In the genomic region with DNA sequence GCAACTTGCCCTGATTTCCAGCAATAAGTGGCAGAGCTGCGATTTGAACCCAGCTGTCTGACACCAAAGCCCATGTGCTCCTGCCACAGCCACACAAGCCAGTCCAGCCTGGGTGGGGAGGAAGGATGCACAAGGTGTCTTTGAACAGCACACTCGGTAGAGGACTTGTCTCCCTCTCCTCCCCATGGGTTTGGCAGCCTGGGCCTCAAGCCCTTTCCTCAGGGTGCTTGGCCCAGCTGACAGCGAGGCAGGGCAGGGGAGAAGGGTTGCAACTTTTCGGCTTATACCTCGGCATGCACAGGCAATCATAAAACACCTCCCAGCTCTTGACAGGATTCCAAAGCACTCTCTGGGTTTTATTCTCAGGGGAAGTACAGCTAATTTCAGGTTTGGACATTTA, we compare ENCODE assay signal across 25 cellular contexts. TPM values are rescaled to one million over a fixed set of nuclear protein-coding genes. Genes with fewer than 3 reads are reported as not detected.
A peak's percentile ranks its signal among the peaks of the same experiment; 100 is the strongest.
DNase-seq lines count a peak whose midpoint lies in the region; ATAC-seq, FAIRE-seq and TF ChIP-seq lines count a peak whose summit lies in the region.
"Had no signal": no experiment of that assay in that cellular context is flagged by ENCODE, and none has a peak within 500 bp of the region (broad histone marks: within the 10 kb centered on the region; RNA-seq: fewer than 3 reads in every experiment).

No MANE protein-coding gene starts in this region.

- no peak overlapping the region for H4K8ac ChIP-seq in H1 (ENCODE audit: extremely low read depth, insufficient read depth, low read length)

- TF ChIP-seq EP300 in H1 (IDR thresholded peaks at IDR 0.05; ENCODE audit: borderline replicate concordance in 1 of 2, low read depth in 2 of 2, low read length in 2 of 2): no peak

- no peak for DNase-seq in activated naive CD4-positive, alpha-beta T cell treated with anti-CD3 and anti-CD28 coated beads, Interleukin-2, amount 50 U/mL, for 72 hours (ENCODE audit: low spot score in 2 of 2)
- no peak for DNase-seq in activated naive CD4-positive, alpha-beta T cell treated with anti-CD3 and anti-CD28 coated beads, Interleukin-2, amount 50 U/mL, for 16 hours
- no peak for DNase-seq in RWPE1 (ENCODE audit: low spot score)
- no peak for DNase-seq in H1 (ENCODE audit: low read depth in 1 of 2, low spot score in 2 of 2)
- no peak for DNase-seq in stimulated activated effector memory CD8-positive, alpha-beta T cell treated with anti-CD3 and anti-CD28 coated beads, Interleukin-12 subunit alpha, Interleukin-12 subunit beta, amount 100 ng/mL, for 72 hours (ENCODE audit: low spot score in 2 of 2)
- no peak for DNase-seq in RPMI8226
- DNase-seq in natural killer cell: no peak
- DNase-seq: 8988T, ACHN, BE2C, DMS53, HCEC 1CT, KBM-7, MV-4-11, NCI-H1105, NCI-H1436 treated with DMSO at 0.1 percent for 48 hours, NCI-H187 treated with DMSO at 0.1 percent for 48 hours, NCI-H2107, NCI-H446, NCI-H774, PC-3, SHP77 treated with DMSO at 0.1 percent for 48 hours had no signal

- H3K27ac Mint-ChIP-seq in activated naive CD4-positive, alpha-beta T cell treated with anti-CD3 and anti-CD28 coated beads, Interleukin-2, amount 50 U/mL, for 72 hours: peak overlapping the region; percentile 53 to 77
- H3K27ac Mint-ChIP-seq in stimulated activated effector memory CD8-positive, alpha-beta T cell treated with anti-CD3 and anti-CD28 coated beads, Interleukin-12 subunit alpha, Interleukin-12 subunit beta, amount 100 ng/mL, for 72 hours: peak overlapping the region; percentile 40
- H3K27ac Mint-ChIP-seq in natural killer cell: no peak overlapping the region
- H3K27ac Mint-ChIP-seq: GM23338 had no signal

- no peaks in the 10 kb centered on the region for H3K9me3 ChIP-seq in H1 (ENCODE audit: insufficient read depth in 2 of 2, low read depth in 1 of 2, low read length in 1 of 2)
- H3K9me3 ChIP-seq: BE2C had no signal

- H3K4ac ChIP-seq in H1 (replicated peaks; ENCODE audit: insufficient read length, low read depth, low read length): no peak overlapping the region

- no peak overlapping the region for H3K4me2 ChIP-seq in H1 (ENCODE audit: insufficient read depth in 1 of 2, low read depth in 2 of 2, low read length in 2 of 2)
- H3K4me2 ChIP-seq: GM23338 had no signal

- no peak overlapping the region for H3K23ac ChIP-seq in H1 (ENCODE audit: insufficient read length)

- POLR2A ChIA-PET in RWPE1 (lab: Yijun Ruan, JAX; ENCODE audit: low non-redundant PET): no interaction called here
- POLR2A ChIA-PET in H1 (lab: Charles Lee; ENCODE audit: partially characterized antibody): interaction anchor here (0.8 to 1.9 kb wide), 6 partner anchors 10 to 38 kb away, joined by 3 to 15 read pairs (median 4); a partner anchor contains a TSS

- H3K4me1 ChIP-seq in H1 (replicated peaks in 1 of 4; ENCODE audit: control insufficient read depth in 3 of 4, insufficient read depth in 4 of 4, low read length in 3 of 4): no peaks in the 10 kb centered on the region
- H3K4me1 ChIP-seq: BE2C had no signal

- no peak overlapping the region for H4K91ac ChIP-seq in H1 (replicated peaks; ENCODE audit: insufficient read length, low read length)

- intact Hi-C loops in natural killer cell (cut with micrococcal nuclease): no loop called here

- H2AFZ ChIP-seq in H1 (ENCODE audit: low read length): no peak overlapping the region
- H2AFZ ChIP-seq: GM23338 had no signal

- ATAC-seq in activated naive CD4-positive, alpha-beta T cell treated with anti-CD3 and anti-CD28 coated beads, Interleukin-2, amount 50 U/mL, for 72 hours: no peak
- no peak for ATAC-seq in stimulated activated effector memory CD8-positive, alpha-beta T cell treated with anti-CD3 and anti-CD28 coated beads, Interleukin-12 subunit alpha, Interleukin-12 subunit beta, amount 100 ng/mL, for 72 hours
- ATAC-seq in HG03521 (IDR thresholded peaks at IDR 0.05; ENCODE audit: unreplicated experiment): no peak
- no peak for ATAC-seq in natural killer cell
- ATAC-seq: GM23338, PC-3 had no signal

- no peak overlapping the region for H2BK120ac ChIP-seq in H1 (replicated peaks; ENCODE audit: low read depth, low read length)

- H2BK15ac ChIP-seq in H1 (ENCODE audit: low read length): no peak overlapping the region

- WGBS in H1 (ENCODE audit: extremely low coverage in 1 of 2, insufficient coverage in 1 of 2, insufficient read length in 1 of 2, insufficient replicate concordance in 2 of 2, low coverage in 1 of 2, low lambda C conversion rate in 2 of 2, missing lambda C conversion rate in 1 of 2), 2 experiments: 82% methylated on average over 5 of the region's 5 CpGs; no CpG with 5 or more reads in 1 of the 2 experiments

- H3K4me3 Mint-ChIP-seq in stimulated activated effector memory CD8-positive, alpha-beta T cell treated with anti-CD3 and anti-CD28 coated beads, Interleukin-12 subunit alpha, Interleukin-12 subunit beta, amount 100 ng/mL, for 72 hours: no peak overlapping the region
- no peak overlapping the region for H3K4me3 Mint-ChIP-seq in natural killer cell
- H3K4me3 Mint-ChIP-seq: GM23338 had no signal

- H2BK12ac ChIP-seq in H1 (ENCODE audit: low read depth, low read length): no peak overlapping the region

- H3K27me3 Mint-ChIP-seq in natural killer cell (ENCODE audit: low read depth in 2 of 2): no peaks in the 10 kb centered on the region

- no peak for TF ChIP-seq POLR2A in H1 (IDR thresholded peaks at IDR 0.05; ENCODE audit: control extremely low read depth in 1 of 2, low read depth in 2 of 2, low read length in 2 of 2)

- no peak overlapping the region for H3K4me3 ChIP-seq in H1 (ENCODE audit: extremely low read depth in 1 of 4, insufficient read depth in 2 of 4, low read depth in 3 of 4, low read length in 4 of 4)
- H3K4me3 ChIP-seq: GM23338 had no signal

- no peak overlapping the region; the same call in 1 of the 2 replicates for H2BK5ac ChIP-seq in H1 (ENCODE audit: low read depth, low read length)

- no peaks in the 10 kb centered on the region for H3K9me3 Mint-ChIP-seq in activated naive CD4-positive, alpha-beta T cell treated with anti-CD3 and anti-CD28 coated beads, Interleukin-2, amount 50 U/mL, for 72 hours
- no peaks in the 10 kb centered on the region for H3K9me3 Mint-ChIP-seq in stimulated activated effector memory CD8-positive, alpha-beta T cell treated with anti-CD3 and anti-CD28 coated beads, Interleukin-12 subunit alpha, Interleukin-12 subunit beta, amount 100 ng/mL, for 72 hours
- no peaks in the 10 kb centered on the region for H3K9me3 Mint-ChIP-seq in natural killer cell
- H3K9me3 Mint-ChIP-seq: GM23338 had no signal

- no peak overlapping the region for H3K18ac ChIP-seq in H1 (ENCODE audit: extremely low read depth, low read length)

- no peaks in the 10 kb centered on the region for H3K79me2 ChIP-seq in H1 (ENCODE audit: control insufficient read depth in 1 of 2, insufficient read depth in 2 of 2, low read length in 2 of 2)

- FAIRE-seq in H1 (lab: Jason Lieb, UNC): no peak
- FAIRE-seq: GM18507 had no signal

- no peak for TF ChIP-seq CTCF in RWPE1 (conservative IDR thresholded peaks at IDR 0.05; ENCODE audit: low read depth)
- no peak for TF ChIP-seq CTCF in H1 (IDR thresholded peaks at IDR 0.05; ENCODE audit: control extremely low read depth in 1 of 3, insufficient read depth in 1 of 3, low read depth in 1 of 3, low read length in 3 of 3)
- TF ChIP-seq CTCF in natural killer cell (IDR thresholded peaks at IDR 0.05): no peak

- no peaks in the 10 kb centered on the region for H3K27me3 ChIP-seq in H1 (replicated peaks in 1 of 4; ENCODE audit: control insufficient read depth in 3 of 4, extremely low read depth in 1 of 4, insufficient read depth in 3 of 4, low read length in 3 of 4)
- H3K27me3 ChIP-seq: BE2C had no signal

- H3K23me2 ChIP-seq in H1 (ENCODE audit: low read depth, low read length): no peaks in the 10 kb centered on the region

- CTCF ChIA-PET in RWPE1 (lab: Yijun Ruan, JAX) (interaction anchor here (0.6 kb wide), 1 partner anchor 1442 kb away, joined by 8 read pairs; no protein-coding TSS in a partner anchor), H1 (lab: Charles Lee; ENCODE audit: partially characterized antibody) (interaction anchor here (0.6 to 4.1 kb wide), 9 partner anchors 10 to 217 kb away, joined by 3 to 15 read pairs (median 7); no protein-coding TSS in a partner anchor)

- H3K4me1 Mint-ChIP-seq in stimulated activated effector memory CD8-positive, alpha-beta T cell treated with anti-CD3 and anti-CD28 coated beads, Interleukin-12 subunit alpha, Interleukin-12 subunit beta, amount 100 ng/mL, for 72 hours: no peaks in the 10 kb centered on the region
- H3K4me1 Mint-ChIP-seq in natural killer cell: no peaks in the 10 kb centered on the region

- TF ChIP-seq RAD21 in H1 (IDR thresholded peaks at IDR 0.05 in 1 of 2, conservative IDR thresholded peaks at IDR 0.05 in 1 of 2; ENCODE audit: low read depth in 2 of 2, low read length in 2 of 2): no peak

- H3K9ac ChIP-seq in H1 (replicated peaks in 1 of 4; ENCODE audit: extremely low read depth in 1 of 4, low read depth in 3 of 4, low read length in 3 of 4): no peak overlapping the region

- H2AK5ac ChIP-seq in H1 (ENCODE audit: low read depth, low read length): no peak overlapping the region

- H3K27ac ChIP-seq in RWPE1 (0 out of 2 replicates have a peak overlapping the region, but pooled peaks have one; percentile 49), H1 (ENCODE audit: low read depth, low read length) (no peak overlapping the region)

- peaks cover 0 to 24% (median 2%) of the 10 kb centered on the region in 4 experiments; a peak in 4 of 8 replicates for H3K36me3 ChIP-seq in H1 (ENCODE audit: control insufficient read depth in 2 of 4, insufficient read depth in 4 of 4, low read length in 3 of 4)

- H3K79me1 ChIP-seq in H1 (ENCODE audit: low read depth, low read length): no peaks in the 10 kb centered on the region

- H2BK20ac ChIP-seq in H1 (ENCODE audit: low read length): no peak overlapping the region

- no peaks in the 10 kb centered on the region for H4K20me1 ChIP-seq in H1 (replicated peaks in 1 of 2; ENCODE audit: control insufficient read depth in 1 of 2, insufficient read depth in 2 of 2, low read length in 2 of 2)

- no peak overlapping the region for H4K5ac ChIP-seq in H1 (ENCODE audit: insufficient read length, low read depth, low read length)

- no peak overlapping the region for H3K56ac ChIP-seq in H1 (replicated peaks; ENCODE audit: insufficient read length, low read depth, low read length)

- no peak overlapping the region for H3K14ac ChIP-seq in H1 (ENCODE audit: insufficient read length)

- H3K36me3 Mint-ChIP-seq in activated naive CD4-positive, alpha-beta T cell treated with anti-CD3 and anti-CD28 coated beads, Interleukin-2, amount 50 U/mL, for 72 hours: peaks cover 0 to 6% of the 10 kb centered on the region in 2 donors
- peaks cover 57% of the 10 kb centered on the region for H3K36me3 Mint-ChIP-seq in stimulated activated effector memory CD8-positive, alpha-beta T cell treated with anti-CD3 and anti-CD28 coated beads, Interleukin-12 subunit alpha, Interleukin-12 subunit beta, amount 100 ng/mL, for 72 hours
- H3K36me3 Mint-ChIP-seq in natural killer cell: no peaks in the 10 kb centered on the region

RNA-seq across cellular contexts. Expression of a gene that starts 19.3 kb away (rescaled TPM):
- total RNA-seq in activated naive CD4-positive, alpha-beta T cell treated with anti-CD3 and anti-CD28 coated beads, Interleukin-2, amount 50 U/mL, for 72 hours: 10 to 100 TPM in 1 of 2 donors, 1 to 10 TPM in 1; 3.5 to 15.1 TPM
- total RNA-seq in H1 (2021; fragmentation: NEBNext Ultra II Directional; extraction: Animal tissue kit (Norgen Biotek cat#: 25700)): 11.0 and 11.1 TPM in 2 replicates
- polyA plus RNA-seq in H1 (2011; rRNA removed): 7.2 and 8.1 TPM in 2 replicates
- 6.7 TPM for polyA plus RNA-seq in H1 (2011; cell fraction: cytosol; rRNA removed)
- polyA plus RNA-seq in H1 (2011; cell fraction: nucleus; rRNA removed): 7.9 TPM
- 5.3 to 7.6 TPM (median 7.1 TPM) in 4 replicates for polyA plus RNA-seq in H1 (2012, experiment 1 of 2)
- polyA plus RNA-seq in H1 (2012, experiment 2 of 2): 5.6 TPM
- polyA plus RNA-seq in H1 (2013, experiment 1 of 2): 8.7 TPM
- polyA plus RNA-seq in H1 (2013, experiment 2 of 2): 8.7 TPM
- polyA minus RNA-seq in H1 (2011; rRNA and poly(A)+ RNA removed): 8.7 and 9.2 TPM in 2 replicates
- 6.6 TPM for polyA minus RNA-seq in H1 (2011; cell fraction: cytosol; rRNA and poly(A)+ RNA removed)
- 7.5 TPM for polyA minus RNA-seq in H1 (2011; cell fraction: nucleus; rRNA and poly(A)+ RNA removed)
- 1 to 10 TPM; 1.6 to 3.0 (median 1.9) TPM for total RNA-seq in natural killer cell

RNA-seq across cellular contexts. Expression of a gene that starts 35.2 kb away (rescaled TPM):
- total RNA-seq in activated naive CD4-positive, alpha-beta T cell treated with anti-CD3 and anti-CD28 coated beads, Interleukin-2, amount 50 U/mL, for 72 hours: 10 to 100 TPM; 51.3 to 62.6 TPM
- 32.9 and 35.2 TPM in 2 replicates for total RNA-seq in H1 (2021; fragmentation: NEBNext Ultra II Directional; extraction: Animal tissue kit (Norgen Biotek cat#: 25700))
- polyA plus RNA-seq in H1 (2011; rRNA removed): 28.0 and 35.3 TPM in 2 replicates
- polyA plus RNA-seq in H1 (2011; cell fraction: cytosol; rRNA removed): 36.6 TPM
- 87.4 TPM for polyA plus RNA-seq in H1 (2011; cell fraction: nucleus; rRNA removed)
- polyA plus RNA-seq in H1 (2012, experiment 1 of 2): 25.2 to 29.6 TPM (median 27.5 TPM) in 4 replicates
- polyA plus RNA-seq in H1 (2012, experiment 2 of 2): 7.8 TPM
- 27.8 TPM for polyA plus RNA-seq in H1 (2013, experiment 1 of 2)
- polyA plus RNA-seq in H1 (2013, experiment 2 of 2): 23.4 TPM
- polyA minus RNA-seq in H1 (2011; rRNA and poly(A)+ RNA removed): 37.3 and 43.0 TPM in 2 replicates
- polyA minus RNA-seq in H1 (2011; cell fraction: cytosol; rRNA and poly(A)+ RNA removed): 36.5 TPM
- 57.3 TPM for polyA minus RNA-seq in H1 (2011; cell fraction: nucleus; rRNA and poly(A)+ RNA removed)
- 10 to 100 TPM; 44.8 to 53.6 (median 50.7) TPM for total RNA-seq in natural killer cell

RNA-seq across cellular contexts. Expression of a gene that starts 35.3 kb away (rescaled TPM):
- total RNA-seq in activated naive CD4-positive, alpha-beta T cell treated with anti-CD3 and anti-CD28 coated beads, Interleukin-2, amount 50 U/mL, for 72 hours: 10 to 100 TPM; 18.6 to 27.4 TPM
- 25.3 and 26.3 TPM in 2 replicates for total RNA-seq in H1 (2021; fragmentation: NEBNext Ultra II Directional; extraction: Animal tissue kit (Norgen Biotek cat#: 25700))
- polyA plus RNA-seq in H1 (2011; rRNA removed): 9.9 and 17.1 TPM in 2 replicates
- polyA plus RNA-seq in H1 (2011; cell fraction: cytosol; rRNA removed): 16.4 TPM
- 6.5 TPM for polyA plus RNA-seq in H1 (2011; cell fraction: nucleus; rRNA removed)
- 14.9 to 35.1 TPM (median 20.6 TPM) in 4 replicates for polyA plus RNA-seq in H1 (2012, experiment 1 of 2)
- polyA plus RNA-seq in H1 (2012, experiment 2 of 2): 5.2 TPM
- polyA plus RNA-seq in H1 (2013, experiment 1 of 2): 10.2 TPM
- 9.9 TPM for polyA plus RNA-seq in H1 (2013, experiment 2 of 2)
- polyA minus RNA-seq in H1 (2011; rRNA and poly(A)+ RNA removed): 31.2 and 33.3 TPM in 2 replicates
- 6.1 TPM for polyA minus RNA-seq in H1 (2011; cell fraction: cytosol; rRNA and poly(A)+ RNA removed)
- 15.8 TPM for polyA minus RNA-seq in H1 (2011; cell fraction: nucleus; rRNA and poly(A)+ RNA removed)
- total RNA-seq in natural killer cell: 10 to 100 TPM; 18.8 to 21.5 (median 21.4) TPM

Comparison
In these comparisons a context has a peak if more than half of its experiments do, and no peak if none do; other contexts are left out.
1. H3K27ac Mint-ChIP-seq: peak in activated naive CD4-positive, alpha-beta T cell treated with anti-CD3 and anti-CD28 coated beads, Interleukin-2, amount 50 U/mL, for 72 hours (2 of 2) and stimulated activated effector memory CD8-positive, alpha-beta T cell treated with anti-CD3 and anti-CD28 coated beads, Interleukin-12 subunit alpha, Interleukin-12 subunit beta, amount 100 ng/mL, for 72 hours (single experiment); none in natural killer cell (0 of 2).